In the genomic region with DNA sequence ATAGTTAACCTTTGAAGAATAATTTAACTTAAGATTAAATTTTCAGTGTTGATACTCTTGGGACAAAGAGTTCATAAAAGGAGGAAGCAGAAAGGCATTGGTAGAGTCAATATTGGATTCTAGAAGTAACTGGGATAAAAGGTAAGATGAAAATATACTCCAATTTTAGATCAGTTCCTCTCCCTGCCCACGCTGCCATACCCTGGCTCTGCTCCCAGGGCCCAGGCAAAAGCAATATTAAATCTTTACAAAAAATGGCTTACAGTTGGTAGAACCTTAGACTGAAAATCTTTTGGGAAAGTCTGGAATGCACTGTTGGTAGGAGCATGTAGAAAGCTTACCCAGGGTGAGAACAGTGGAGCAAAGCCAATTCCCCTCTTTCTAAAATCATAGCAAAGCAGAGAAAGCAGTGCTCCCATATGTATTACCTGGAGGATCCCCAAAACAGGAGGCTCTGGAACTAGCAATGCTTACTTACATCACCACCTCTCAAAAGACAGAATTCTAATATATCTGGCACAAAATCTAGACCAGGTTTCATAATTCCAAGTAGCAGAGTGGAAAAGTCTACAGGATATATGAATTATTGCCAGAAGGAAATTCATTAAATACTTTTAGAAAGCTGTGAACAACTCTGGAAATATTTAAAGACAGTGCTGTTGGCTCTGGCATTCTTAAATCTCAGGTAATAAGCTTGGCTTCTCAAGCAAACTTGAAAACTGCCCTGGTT, we compare ENCODE assay signal across 29 cellular contexts. TPM values are rescaled to one million over a fixed set of nuclear protein-coding genes. Genes with fewer than 3 reads are reported as not detected.
DNase-seq lines count a peak whose midpoint lies in the region; TF ChIP-seq lines count a peak whose summit lies in the region.
"Had no signal": no experiment of that assay in that cellular context is flagged by ENCODE, and none has a peak within 500 bp of the region (broad histone marks: within the 10 kb centered on the region; RNA-seq: fewer than 3 reads in every experiment).

No MANE protein-coding gene starts in this region.

- H3K27me3 ChIP-seq in ascending aorta, result no peaks in the 10 kb centered on the region
- H3K27me3 ChIP-seq: right lobe of liver had no signal

- peaks cover 9% of the 10 kb centered on the region for H3K4me1 Mint-ChIP-seq in endothelial cell (ENCODE audit: unreplicated experiment)
- H3K4me1 Mint-ChIP-seq in glutamatergic neuron (ENCODE audit: low read depth, unreplicated experiment), result peaks cover 3% of the 10 kb centered on the region

- H3K9me3 ChIP-seq in ascending aorta, result no peaks in the 10 kb centered on the region
- H3K9me3 ChIP-seq: lower lobe of right lung had no signal

- intact Hi-C loops in ascending aorta (cut with DNase I), result no loop called here

- H3K27me3 Mint-ChIP-seq in endothelial cell (ENCODE audit: unreplicated experiment), result no peaks in the 10 kb centered on the region
- H3K27me3 Mint-ChIP-seq in glutamatergic neuron (ENCODE audit: unreplicated experiment), result peaks cover 6% of the 10 kb centered on the region
- H3K27me3 Mint-ChIP-seq: activated T-helper 17 cell treated with anti-CD3 and anti-CD28 coated beads, Interleukin-2, amount 50 U/mL, for 72 hours had no signal

- H3K4me3 Mint-ChIP-seq in endothelial cell (ENCODE audit: unreplicated experiment) (no peak overlapping the region), glutamatergic neuron (ENCODE audit: unreplicated experiment) (no peak overlapping the region)
- H3K4me3 Mint-ChIP-seq: activated T-helper 17 cell treated with anti-CD3 and anti-CD28 coated beads, Interleukin-2, amount 50 U/mL, for 72 hours; nephron progenitor cell had no signal

- TF ChIP-seq CTCF in ascending aorta (IDR thresholded peaks at IDR 0.05) (no peak), fibroblast of the aortic adventitia (IDR thresholded peaks at IDR 0.05; ENCODE audit: insufficient read depth, low read length) (no peak), endothelial cell (IDR thresholded peaks at IDR 0.05; ENCODE audit: unreplicated experiment) (no peak), glutamatergic neuron (IDR thresholded peaks at IDR 0.05; ENCODE audit: partially characterized antibody, unreplicated experiment) (no peak)

- H3K36me3 ChIP-seq in ascending aorta, result peaks cover 6 to 7% of the 10 kb centered on the region in 2 donors
- H3K36me3 ChIP-seq: right lobe of liver had no signal

- peaks cover 1 to 16% of the 10 kb centered on the region in 2 donors for H3K4me1 ChIP-seq in ascending aorta
- H3K4me1 ChIP-seq: right lobe of liver had no signal

- H3K36me3 Mint-ChIP-seq in endothelial cell (ENCODE audit: low read depth, unreplicated experiment) (peaks cover 25% of the 10 kb centered on the region), glutamatergic neuron (ENCODE audit: unreplicated experiment) (peaks cover 34% of the 10 kb centered on the region)

- DNase-seq in G401 (ENCODE audit: low spot score), result peak; percentile 72
- DNase-seq in ascending aorta (ENCODE audit: low spot score in 2 of 2), result no peak
- DNase-seq in fibroblast of the aortic adventitia (ENCODE audit: low read depth), result peak; percentile 64
- peak; percentile 23 for DNase-seq in occipital lobe (lab: John Stamatoyannopoulos, UW)
- DNase-seq in activated CD4-positive, alpha-beta T cell treated with anti-CD3 and anti-CD28 coated beads for 1 hour, result no peak
- DNase-seq in endothelial cell (ENCODE audit: low spot score), result no peak
- no peak for DNase-seq in stimulated activated CD4-positive, alpha-beta T cell treated with anti-CD3 and anti-CD28 coated beads, Interleukin-2, amount 100 ng/mL, for 48 hours
- DNase-seq in glutamatergic neuron, result no peak
- DNase-seq: activated CD4-positive, alpha-beta T cell treated with anti-CD3 and anti-CD28 coated beads, Interleukin-2, amount 50 U/mL, for 48 hours; activated CD4-positive, CD25-positive, alpha-beta regulatory T cell; activated CD8-positive, alpha-beta memory T cell treated with anti-CD3 and anti-CD28 coated beads, Interleukin-2, amount 50 U/mL, for 48 hours; Calu3; DND-41; effector CD8-positive, alpha-beta T cell; islet precursor cell; Karpas-422; lower lobe of right lung; NCI-H1436 treated with DMSO at 0.1 percent for 48 hours; NCI-H446 treated with DMSO at 0.1 percent for 48 hours; NCI-H82; nephron progenitor cell; right lobe of liver; stimulated activated CD4-positive, alpha-beta T cell treated with anti-CD3 and anti-CD28 coated beads, Interleukin-4, amount 100 ng/mL, for 1 hour; T-helper 1 cell had no signal

- H3K27ac ChIP-seq in ascending aorta, result peak overlapping the region; percentile 52 to 54
- H3K27ac ChIP-seq: C4-2B, lower lobe of right lung, right lobe of liver had no signal

- in situ Hi-C loops in G401 (cut with HindIII; ENCODE audit: low sequenced_read_pairs), result no loop called here

- H3K27ac Mint-ChIP-seq in endothelial cell (ENCODE audit: unreplicated experiment), result no peak overlapping the region
- H3K27ac Mint-ChIP-seq in glutamatergic neuron (ENCODE audit: unreplicated experiment), result no peak overlapping the region
- H3K27ac Mint-ChIP-seq: activated naive CD4-positive, alpha-beta T cell treated with anti-CD3 and anti-CD28 coated beads, Interleukin-2, amount 50 U/mL, for 72 hours; activated T-helper 17 cell treated with anti-CD3 and anti-CD28 coated beads, Interleukin-2, amount 50 U/mL, for 72 hours; nephron progenitor cell had no signal

- H3K4me3 ChIP-seq in ascending aorta (no peak overlapping the region), fibroblast of the aortic adventitia (ENCODE audit: low read depth, low read length) (no peak overlapping the region)
- H3K4me3 ChIP-seq: GM12878, lower lobe of right lung, right lobe of liver had no signal

- H3K9me3 Mint-ChIP-seq in endothelial cell (ENCODE audit: unreplicated experiment), result no peaks in the 10 kb centered on the region
- H3K9me3 Mint-ChIP-seq in glutamatergic neuron (ENCODE audit: unreplicated experiment), result peaks cover 13% of the 10 kb centered on the region

RNA-seq across cellular contexts. Expression of gene KIAA0319L, which starts 24.5 kb away (rescaled TPM):
- total RNA-seq in G401 (2014; rRNA removed; shearing (Covaris generic)), result 25.5 and 31.1 TPM in 2 replicates
- total RNA-seq in ascending aorta (44.9 TPM), fibroblast of the aortic adventitia (ENCODE audit: low replicate concordance) (36.2 and 55.7 TPM in 2 replicates), occipital lobe (37.4 TPM), endothelial cell (ENCODE audit: unreplicated experiment) (69.2 TPM), glutamatergic neuron (ENCODE audit: unreplicated experiment) (74.7 TPM)

RNA-seq across cellular contexts. Expression of gene NCDN, which starts 24.9 kb away (rescaled TPM):
- 19.2 and 28.3 TPM in 2 replicates for total RNA-seq in G401 (2014; rRNA removed; shearing (Covaris generic))
- total RNA-seq in ascending aorta (20.1 TPM), fibroblast of the aortic adventitia (ENCODE audit: low replicate concordance) (24.4 and 46.4 TPM in 2 replicates), occipital lobe (59.7 TPM), endothelial cell (ENCODE audit: unreplicated experiment) (21.6 TPM), glutamatergic neuron (ENCODE audit: unreplicated experiment) (95.3 TPM)

RNA-seq across cellular contexts. Expression of gene TFAP2E, which starts 40.5 kb away (rescaled TPM):
- not detected in 2 replicates for total RNA-seq in G401 (2014; rRNA removed; shearing (Covaris generic))
- 10.2 TPM for total RNA-seq in ascending aorta
- 0.18 and 0.25 TPM in 2 replicates for total RNA-seq in fibroblast of the aortic adventitia (ENCODE audit: low replicate concordance)
- 0.62 TPM for total RNA-seq in occipital lobe
- 3.6 TPM for total RNA-seq in endothelial cell (ENCODE audit: unreplicated experiment)
- total RNA-seq in glutamatergic neuron (ENCODE audit: unreplicated experiment), result 1.1 TPM
- total RNA-seq: urinary bladder had no signal

Comparison
In these comparisons a context has a peak if more than half of its experiments do, and no peak if none do; other contexts are left out.
1. DNase-seq: peak in G401 (single experiment), fibroblast of the aortic adventitia (single experiment) and occipital lobe (single experiment); none in ascending aorta (0 of 2), activated CD4-positive, alpha-beta T cell treated with anti-CD3 and anti-CD28 coated beads for 1 hour (single experiment), endothelial cell (single experiment), stimulated activated CD4-positive, alpha-beta T cell treated with anti-CD3 and anti-CD28 coated beads, Interleukin-2, amount 100 ng/mL, for 48 hours (0 of 2) and glutamatergic neuron (single experiment).